9 cellular contexts compared by ENCODE assay signal in genomic region chr17:59619313-59620063, GRCh38.
DNase-seq lines count a peak whose midpoint lies in the region; ATAC-seq, FAIRE-seq and TF ChIP-seq lines count a peak whose summit lies in the region.
"Had no signal": no experiment of that assay in that cellular context is flagged by ENCODE, and none has a peak within 500 bp of the region (broad histone marks: within the 10 kb centered on the region; RNA-seq: fewer than 3 reads in every experiment).

Gene CLTC (plus strand): TSS chr17:59619895. CDS start chr17:59620132, 237 bp downstream.

- peak; percentile 33 for FAIRE-seq in islet of Langerhans (lab: Jason Lieb, UNC)
- FAIRE-seq: colon had no signal

- H3K4me3 ChIP-seq in AG09309 (ENCODE audit: control insufficient read depth, low read depth, low read length) = peak within 1 kb of the TSS; percentile 97

- ATAC-seq in GM19025 (IDR thresholded peaks at IDR 0.05; ENCODE audit: low read depth, unreplicated experiment) = peak; percentile 81
- ATAC-seq in HG03342 (IDR thresholded peaks at IDR 0.05; ENCODE audit: unreplicated experiment) = peak; percentile 72
- ATAC-seq in activated CD4-positive, CD25-positive, alpha-beta regulatory T cell treated with anti-CD3 and anti-CD28 coated beads, Interleukin-2, amount 50 U/mL, for 24 hours = peak; percentile 88 to 90

- DNase-seq in AG09309 (ENCODE audit: low read depth) = peak; percentile 96
- peak; percentile 91 to 96 for DNase-seq in NCI-H446 (lab: John Stamatoyannopoulos, UW)
- DNase-seq in cerebellar cortex (ENCODE audit: low spot score) = peak; percentile 97
- peak; percentile 89 for DNase-seq in stimulated activated CD4-positive, alpha-beta T cell treated with anti-CD3 and anti-CD28 coated beads, Interleukin-12 subunit alpha, Interleukin-12 subunit beta, amount 100 ng/mL, for 4 hours

- TF ChIP-seq CTCF in AG09309 (IDR thresholded peaks at IDR 0.05; ENCODE audit: control insufficient read depth, insufficient read depth, low read depth, low read length, missing control alignments) = no peak

Comparison
In these comparisons a context has a peak if more than half of its experiments do, and no peak if none do; other contexts are left out.
1. Peak in every context shown above with its lines: DNase-seq, ATAC-seq and H3K4me3 ChIP-seq.